Comparison of ENCODE assay signal across 26 cellular contexts in genomic region chrX:17719651-17720050, GRCh38. TPM values are rescaled to one million over a fixed set of nuclear protein-coding genes. Genes with fewer than 3 reads are reported as not detected.
DNase-seq lines count a peak whose midpoint lies in the region; ATAC-seq and TF ChIP-seq lines count a peak whose summit lies in the region.
"Had no signal": no experiment of that assay in that cellular context is flagged by ENCODE, and none has a peak within 500 bp of the region (broad histone marks: within the 10 kb centered on the region; RNA-seq: fewer than 3 reads in every experiment).

No MANE protein-coding gene starts in this region.

- peaks cover 14% of the 10 kb centered on the region for H3K4me1 Mint-ChIP-seq in endodermal cell
- H3K4me1 Mint-ChIP-seq in progenitor cell of endocrine pancreas (ENCODE audit: low read depth), result peaks cover 22% of the 10 kb centered on the region

- peak overlapping the region; percentile 28 for H3K4me3 ChIP-seq in HUES48 (ENCODE audit: low read depth, low read length)
- no peak overlapping the region for H3K4me3 ChIP-seq in endodermal cell (ENCODE audit: low read length)
- H3K4me3 ChIP-seq: BLaER1, Peyer's patch had no signal

- H3K27ac ChIP-seq in HUES48 (ENCODE audit: low read depth, low read length) (peak overlapping the region; percentile 60), endodermal cell (ENCODE audit: low read depth, low read length) (peak overlapping the region; percentile 63)
- H3K27ac ChIP-seq: BLaER1, HL-60, KMS-11, Peyer's patch had no signal

- H3K27me3 ChIP-seq in HUES48 (ENCODE audit: control insufficient read depth, insufficient read depth, low read length) (peaks cover 16% of the 10 kb centered on the region), endodermal cell (ENCODE audit: control insufficient read depth, insufficient read depth, low read length, poor library complexity, severe bottlenecking) (no peaks in the 10 kb centered on the region)
- H3K27me3 ChIP-seq: Peyer's patch had no signal

- H3K9ac ChIP-seq in HUES48 (ENCODE audit: low read depth, low read length), result no peak overlapping the region
- no peak overlapping the region for H3K9ac ChIP-seq in endodermal cell (ENCODE audit: extremely low read depth, low read length, poor library complexity, severe bottlenecking)
- H3K9ac ChIP-seq: BLaER1, KMS-11 had no signal

- H3K27me3 Mint-ChIP-seq in endodermal cell (ENCODE audit: insufficient read depth) (no peaks in the 10 kb centered on the region), progenitor cell of endocrine pancreas (no peaks in the 10 kb centered on the region)
- H3K27me3 Mint-ChIP-seq: CD4-positive, alpha-beta T cell had no signal

- H3K4me3 Mint-ChIP-seq in endodermal cell, result peak overlapping the region; percentile 27
- H3K4me3 Mint-ChIP-seq in progenitor cell of endocrine pancreas (ENCODE audit: low read depth), result no peak overlapping the region
- H3K4me3 Mint-ChIP-seq: CD4-positive, alpha-beta T cell had no signal

- no peak for ATAC-seq in GM21825 (IDR thresholded peaks at IDR 0.05; ENCODE audit: unreplicated experiment)
- no peak for ATAC-seq in GM19035 (IDR thresholded peaks at IDR 0.05; ENCODE audit: unreplicated experiment)
- ATAC-seq: SK-N-SH treated with all-trans-retinoic acid at 6 μM for 48 hours had no signal

- TF ChIP-seq CTCF in endodermal cell (conservative IDR thresholded peaks at IDR 0.05) (no peak), progenitor cell of endocrine pancreas (IDR thresholded peaks at IDR 0.05; ENCODE audit: unreplicated experiment) (no peak)

- H3K27ac Mint-ChIP-seq in endodermal cell, result no peak overlapping the region
- peak overlapping the region; percentile 50 for H3K27ac Mint-ChIP-seq in progenitor cell of endocrine pancreas
- H3K27ac Mint-ChIP-seq: CD4-positive, alpha-beta T cell had no signal

- H3K36me3 ChIP-seq in HUES48 (ENCODE audit: control insufficient read depth, insufficient read depth, low read length) (no peaks in the 10 kb centered on the region), endodermal cell (ENCODE audit: control insufficient read depth, insufficient read depth, low read length) (no peaks in the 10 kb centered on the region)
- H3K36me3 ChIP-seq: BLaER1, Peyer's patch had no signal

- no peaks in the 10 kb centered on the region for H3K9me3 ChIP-seq in HUES48 (ENCODE audit: control insufficient read depth, insufficient read depth, low read length)
- no peaks in the 10 kb centered on the region for H3K9me3 ChIP-seq in endodermal cell (ENCODE audit: control insufficient read depth, low read length)
- H3K9me3 ChIP-seq: BLaER1, Caco-2, Peyer's patch had no signal

- no peak for DNase-seq in endodermal cell
- DNase-seq in iPS-NIHi7 (ENCODE audit: extremely low spot score), result peak; percentile 59
- no peak for DNase-seq in progenitor cell of endocrine pancreas (ENCODE audit: low spot score, unreplicated experiment)
- no peak for DNase-seq in activated effector memory CD4-positive, alpha-beta T cell treated with Interleukin-2 at 50 U/mL for 16 hours
- no peak for DNase-seq in putamen (ENCODE audit: low spot score)
- DNase-seq: ACHN; Caco-2; CD4-positive, alpha-beta T cell; DMS 273 treated with DMSO at 0.1 percent for 48 hours; DMS79 treated with DMSO at 0.1 percent for 48 hours; GOT3; IMR-90; MV-4-11; NCI-H1105 treated with DMSO at 0.1 percent for 48 hours; NCI-H2029 treated with DMSO at 0.1 percent for 48 hours; NCI-H226; NCI-H524; Peyer's patch had no signal

- H3K36me3 Mint-ChIP-seq in endodermal cell (ENCODE audit: low read depth), result no peaks in the 10 kb centered on the region
- H3K36me3 Mint-ChIP-seq in progenitor cell of endocrine pancreas (ENCODE audit: insufficient read depth), result peaks cover 24% of the 10 kb centered on the region

- WGBS in endodermal cell (ENCODE audit: insufficient coverage in 1 of 2, insufficient read length in 1 of 2), 2 experiments, result 14% methylated on average over 2 of the region's 3 CpGs; no CpG with 5 or more reads in 1 of the 2 experiments

- H3K9me3 Mint-ChIP-seq in endodermal cell, result no peaks in the 10 kb centered on the region
- no peaks in the 10 kb centered on the region for H3K9me3 Mint-ChIP-seq in progenitor cell of endocrine pancreas (ENCODE audit: low read depth)
- H3K9me3 Mint-ChIP-seq: CD4-positive, alpha-beta T cell had no signal

- H3K4me1 ChIP-seq in HUES48 (ENCODE audit: control insufficient read depth, insufficient read depth, low read length) (peaks cover 31% of the 10 kb centered on the region), endodermal cell (ENCODE audit: control insufficient read depth, insufficient read depth, low read length) (no peaks in the 10 kb centered on the region)
- H3K4me1 ChIP-seq: BLaER1, Caco-2, Peyer's patch had no signal

RNA-seq across cellular contexts. Expression of gene SCML1, which starts 17.6 kb away (rescaled TPM):
- total RNA-seq in endodermal cell (1 to 10 TPM in 1 of 2 donors, under 1 TPM in 1; 0.59 to 2.2 TPM), progenitor cell of endocrine pancreas (3.7 and 4.6 TPM in 2 replicates)
- polyA plus RNA-seq in endodermal cell (2013, experiment 1 of 2), result 21.2 TPM
- polyA plus RNA-seq in endodermal cell (2013, experiment 2 of 2), result 19.5 TPM
- total RNA-seq: OCI-LY7 had no signal
